Comparison of ENCODE assay signal across 14 cellular contexts in the genomic region with DNA sequence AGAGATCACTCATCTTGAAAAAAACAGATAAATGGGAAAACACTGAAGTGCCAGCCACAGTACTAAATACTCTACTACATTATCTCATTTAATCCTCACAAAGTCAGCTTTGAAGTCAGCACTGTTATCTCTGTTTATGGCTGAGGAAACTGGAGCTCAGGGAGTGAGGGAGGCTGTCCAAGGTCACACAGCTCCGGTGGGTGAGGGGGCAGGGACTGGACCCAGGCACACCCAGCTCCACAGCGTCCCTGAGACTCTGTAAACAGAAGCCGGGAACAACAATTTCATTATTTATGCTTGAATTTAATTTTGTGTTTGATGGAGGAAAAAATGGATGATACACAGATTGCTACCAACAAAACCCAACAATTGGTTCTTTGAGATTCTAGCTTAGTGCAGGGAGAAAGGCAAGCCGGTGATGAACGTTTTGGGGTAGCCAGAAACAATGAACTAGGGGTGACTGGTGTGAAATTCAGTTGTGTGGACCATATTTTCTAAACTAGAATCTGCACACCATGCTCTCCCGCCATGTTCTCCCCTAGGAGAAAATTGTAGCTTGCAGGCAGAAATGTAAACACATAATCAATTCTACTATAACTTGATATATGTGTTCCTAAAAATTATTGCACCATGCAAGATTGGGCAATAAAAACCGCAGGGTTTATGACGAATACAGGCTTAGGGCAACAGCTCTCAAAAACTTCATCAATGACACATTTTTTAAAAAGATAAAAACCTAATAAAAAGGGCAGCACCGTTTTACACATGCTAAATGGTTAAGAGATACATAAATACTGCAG. TPM values are rescaled to one million over a fixed set of nuclear protein-coding genes. Genes with fewer than 3 reads are reported as not detected.
DNase-seq lines count a peak whose midpoint lies in the region; FAIRE-seq and TF ChIP-seq lines count a peak whose summit lies in the region.
"Had no signal": no experiment of that assay in that cellular context is flagged by ENCODE, and none has a peak within 500 bp of the region (broad histone marks: within the 10 kb centered on the region; RNA-seq: fewer than 3 reads in every experiment).

TSS of gene GREB1 (plus strand) at position 768 of the 800 bp plus-strand sequence. CDS start 22,570 bp downstream, outside the sequence.

- FAIRE-seq in RCC 7860 (lab: Jason Lieb, UNC): no peak
- FAIRE-seq: colon had no signal

- H3K9me3 ChIP-seq in SK-N-MC (ENCODE audit: low read depth, low read length): no peaks in the 10 kb centered on the region
- H3K9me3 ChIP-seq: left lung, stomach had no signal

- H3K27ac ChIP-seq in SK-N-MC: no peak within 1 kb of the TSS
- H3K27ac ChIP-seq: left lung, stomach had no signal

- TF ChIP-seq CTCF in fibroblast of pulmonary artery (IDR thresholded peaks at IDR 0.05; ENCODE audit: low read length, missing control alignments): no peak

- no peak within 1 kb of the TSS for H3K9ac ChIP-seq in SK-N-MC (ENCODE audit: insufficient read length)

- H3K4me3 ChIP-seq in SK-N-MC (peak within 1 kb of the TSS; percentile 27; the same call in 1 of the 2 replicates), fibroblast of pulmonary artery (replicated peaks; ENCODE audit: low read depth, low read length) (no peak within 1 kb of the TSS)
- H3K4me3 ChIP-seq: left lung, stomach had no signal

- H3K36me3 ChIP-seq in SK-N-MC (ENCODE audit: insufficient read depth, low read length): no peaks in the 10 kb centered on the region
- H3K36me3 ChIP-seq: left lung, stomach had no signal

- DNase-seq in LHCN-M2 (ENCODE audit: low read depth) (peak; percentile 50), SK-N-MC (ENCODE audit: low read depth, low spot score) (peak; percentile 60), fibroblast of pulmonary artery (ENCODE audit: low read depth) (peak; percentile 9), stromal cell of bone marrow (ENCODE audit: low read depth) (peak; percentile 34), NCI-H1092 treated with DMSO at 0.1 percent for 48 hours (lab: John Stamatoyannopoulos, UW) (no peak), islet precursor cell (no peak), RCC 7860 (ENCODE audit: low spot score) (no peak)
- DNase-seq: activated CD4-positive, alpha-beta T cell treated with anti-CD3 and anti-CD28 coated beads for 1 hour; activated effector memory CD4-positive, alpha-beta T cell treated with anti-CD3 and anti-CD28 coated beads, Interleukin-2, amount 50 U/mL, for 16 hours; left lung; NCI-H2171; stimulated activated CD4-positive, alpha-beta T cell treated with anti-CD3 and anti-CD28 coated beads, Interleukin-2, amount 100 ng/mL, for 48 hours; stomach had no signal

RNA-seq across cellular contexts. Expression of gene GREB1, which starts in this region (rescaled TPM):
- total RNA-seq in LHCN-M2 (2014; rRNA removed): 0.38 and 0.57 TPM in 2 replicates
- polyA plus RNA-seq in LHCN-M2 (2012): 0.29 TPM

Comparison
In these comparisons a context has a peak if more than half of its experiments do, and no peak if none do; other contexts are left out.
1. Peak in DNase-seq in LHCN-M2; RNA of the gene not detected or under 1 TPM.
2. DNase-seq: peak in SK-N-MC (single experiment), fibroblast of pulmonary artery (single experiment) and stromal cell of bone marrow (single experiment); none in NCI-H1092 treated with DMSO at 0.1 percent for 48 hours (single experiment), islet precursor cell (single experiment) and RCC 7860 (single experiment).